23 cellular contexts compared by ENCODE assay signal in genomic region chr10:122590158-122590557, GRCh38. TPM values are rescaled to one million over a fixed set of nuclear protein-coding genes. Genes with fewer than 3 reads are reported as not detected.
"Had no signal": no experiment of that assay in that cellular context is flagged by ENCODE, and none has a peak within 500 bp of the region (broad histone marks: within the 10 kb centered on the region; RNA-seq: fewer than 3 reads in every experiment).

No MANE protein-coding gene starts in this region.

- H3K27ac Mint-ChIP-seq: activated CD4-positive, alpha-beta T cell treated with anti-CD3 and anti-CD28 coated beads, Interleukin-2, amount 10 ng/mL, durations not matched to agents 7 days and 5 days; activated CD8-positive, alpha-beta T cell treated with anti-CD3 and anti-CD28 coated beads, Interleukin-2, amount 10 ng/mL, durations not matched to agents 7 days and 5 days; activated naive CD4-positive, alpha-beta T cell treated with anti-CD3 and anti-CD28 coated beads, Interleukin-2, amount 50 U/mL, for 24 hours; brain; naive thymus-derived CD8-positive, alpha-beta T cell; progenitor cell of endocrine pancreas; T-cell; T-helper 2 cell treated with Interferon-gamma antibody and Interleukin-4, amounts not matched to agents 5 μg/mL and 100 μg/mL, for 36 hours had no signal

- H3K27ac ChIP-seq: spleen, WERI-Rb-1 had no signal

- H3K27me3 ChIP-seq: spleen had no signal

- H3K4me3 Mint-ChIP-seq: activated CD4-positive, alpha-beta T cell treated with anti-CD3 and anti-CD28 coated beads, Interleukin-2, amount 10 ng/mL, durations not matched to agents 7 days and 5 days; activated CD8-positive, alpha-beta T cell treated with anti-CD3 and anti-CD28 coated beads, Interleukin-2, amount 10 ng/mL, durations not matched to agents 7 days and 5 days; activated naive CD4-positive, alpha-beta T cell treated with anti-CD3 and anti-CD28 coated beads, Interleukin-2, amount 50 U/mL, for 24 hours; brain; naive thymus-derived CD8-positive, alpha-beta T cell; T-cell; T-helper 2 cell treated with Interferon-gamma antibody and Interleukin-4, amounts not matched to agents 5 μg/mL and 100 μg/mL, for 36 hours had no signal

- H3K9me3 Mint-ChIP-seq: activated CD4-positive, alpha-beta T cell treated with anti-CD3 and anti-CD28 coated beads, Interleukin-2, amount 10 ng/mL, durations not matched to agents 7 days and 5 days; activated naive CD4-positive, alpha-beta T cell treated with anti-CD3 and anti-CD28 coated beads, Interleukin-2, amount 50 U/mL, for 24 hours; brain; naive thymus-derived CD8-positive, alpha-beta T cell; T-cell; T-helper 2 cell treated with Interferon-gamma antibody and Interleukin-4, amounts not matched to agents 5 μg/mL and 100 μg/mL, for 36 hours had no signal

- ATAC-seq: activated CD8-positive, alpha-beta T cell treated with anti-CD3 and anti-CD28 coated beads, Interleukin-2, amount 10 ng/mL, durations not matched to agents 7 days and 5 days; mucosa of descending colon; naive thymus-derived CD8-positive, alpha-beta T cell; stimulated activated naive CD8-positive, alpha-beta T cell treated with anti-CD3 and anti-CD28 coated beads, Interleukin-15, Interleukin-2, amounts not matched to agents 100 U/mL and 50 U/mL, for 24 hours; T-cell had no signal

- H3K4me3 ChIP-seq: mucosa of descending colon, spleen had no signal

- DNase-seq: activated CD4-positive, alpha-beta T cell treated with anti-CD3 and anti-CD28 coated beads, Interleukin-2, amount 10 ng/mL, durations not matched to agents 7 days and 5 days; activated CD4-positive, CD25-positive, alpha-beta regulatory T cell treated with anti-CD3 and anti-CD28 coated beads, Interleukin-2, amount 50 U/mL, for 72 hours; activated CD8-positive, alpha-beta T cell treated with anti-CD3 and anti-CD28 coated beads, Interleukin-2, amount 10 ng/mL, durations not matched to agents 7 days and 5 days; activated gamma-delta T cell treated with Interleukin-2 at 50 U/mL for 16 hours; anterior cingulate cortex; central memory CD4-positive, alpha-beta T cell; dermis blood vessel endothelial cell; effector CD8-positive, alpha-beta T cell; foreskin melanocyte; mesenchymal stem cell; mucosa of descending colon; naive thymus-derived CD8-positive, alpha-beta T cell; retina; spleen; stimulated activated CD4-positive, alpha-beta T cell treated with anti-CD3 and anti-CD28 coated beads, Interleukin-4, amount 100 ng/mL, for 24 hours; stimulated activated naive CD8-positive, alpha-beta T cell treated with anti-CD3 and anti-CD28 coated beads, Interleukin-15, Interleukin-2, amounts not matched to agents 100 U/mL and 50 U/mL, for 24 hours; T-cell; WERI-Rb-1 had no signal

- H3K4me1 Mint-ChIP-seq: activated CD4-positive, alpha-beta T cell treated with anti-CD3 and anti-CD28 coated beads, Interleukin-2, amount 10 ng/mL, durations not matched to agents 7 days and 5 days; activated naive CD4-positive, alpha-beta T cell treated with anti-CD3 and anti-CD28 coated beads, Interleukin-2, amount 50 U/mL, for 24 hours; brain; naive thymus-derived CD8-positive, alpha-beta T cell; T-cell had no signal

- H3K9me3 ChIP-seq: mucosa of descending colon, spleen had no signal

- H3K4me1 ChIP-seq: spleen had no signal

- H3K27me3 Mint-ChIP-seq: activated CD4-positive, alpha-beta T cell treated with anti-CD3 and anti-CD28 coated beads, Interleukin-2, amount 10 ng/mL, durations not matched to agents 7 days and 5 days; activated naive CD4-positive, alpha-beta T cell treated with anti-CD3 and anti-CD28 coated beads, Interleukin-2, amount 50 U/mL, for 24 hours had no signal

- H3K36me3 Mint-ChIP-seq: activated naive CD4-positive, alpha-beta T cell treated with anti-CD3 and anti-CD28 coated beads, Interleukin-2, amount 50 U/mL, for 24 hours; brain; naive thymus-derived CD8-positive, alpha-beta T cell; T-cell had no signal

- H3K36me3 ChIP-seq: spleen, WERI-Rb-1 had no signal

RNA-seq across cellular contexts. Expression of gene DMBT1, which starts 29.6 kb away (rescaled TPM):
- total RNA-seq: activated CD4-positive, alpha-beta T cell treated with anti-CD3 and anti-CD28 coated beads, Interleukin-2, amount 10 ng/mL, durations not matched to agents 7 days and 5 days; activated CD8-positive, alpha-beta T cell treated with anti-CD3 and anti-CD28 coated beads, Interleukin-2, amount 10 ng/mL, durations not matched to agents 7 days and 5 days; dermis blood vessel endothelial cell; liver; naive thymus-derived CD8-positive, alpha-beta T cell had no signal
- polyA plus RNA-seq: naive thymus-derived CD8-positive, alpha-beta T cell had no signal
